2 cellular contexts compared by ENCODE assay signal in the genomic region with DNA sequence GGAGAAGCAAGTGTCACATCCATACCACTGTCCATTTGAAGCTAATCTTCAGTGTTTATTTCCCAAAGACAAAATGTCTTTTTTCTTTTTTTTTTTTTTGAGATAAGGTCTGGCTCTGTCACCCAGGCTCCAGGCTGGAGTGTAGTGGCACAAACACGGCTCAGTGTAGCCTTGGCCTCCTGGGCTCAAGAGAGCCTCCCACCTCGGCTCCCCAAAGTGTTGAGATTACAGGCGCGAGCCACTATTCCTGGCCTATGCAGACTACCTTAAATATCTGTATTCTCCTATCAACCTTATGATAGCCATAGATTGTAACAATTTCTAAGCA.
TF ChIP-seq lines count a peak whose summit lies in the region.

No MANE protein-coding gene starts in this region.

TF ChIP-seq in K562, 482 proteins besides CTCF, POLR2A, EP300 and RAD21:
- TF ChIP-seq CBFA2T2 (conservative IDR thresholded peaks at IDR 0.05): no peak
- TF ChIP-seq LEF1 (IDR thresholded peaks at IDR 0.05): 0 out of 2 replicates have a peak, but pooled peaks have one; percentile 1
- TF ChIP-seq C11orf30 (IDR thresholded peaks at IDR 0.05; ENCODE audit: low read depth): no peak
- no peak for TF ChIP-seq ADNP (tag; IDR thresholded peaks at IDR 0.05)
- TF ChIP-seq ELF2 (CRISPR knock-in tag; IDR thresholded peaks at IDR 0.05): no peak
- TF ChIP-seq MAFG (tag; conservative IDR thresholded peaks at IDR 0.05): no peak
- TF ChIP-seq ZC3H8 (IDR thresholded peaks at IDR 0.05): no peak
TF ChIP-seq in K562: peak in this region for 1.

TF ChIP-seq in HEK293T, 16 proteins besides CTCF, POLR2A, EP300 and RAD21:
- TF ChIP-seq, protein P1, sequence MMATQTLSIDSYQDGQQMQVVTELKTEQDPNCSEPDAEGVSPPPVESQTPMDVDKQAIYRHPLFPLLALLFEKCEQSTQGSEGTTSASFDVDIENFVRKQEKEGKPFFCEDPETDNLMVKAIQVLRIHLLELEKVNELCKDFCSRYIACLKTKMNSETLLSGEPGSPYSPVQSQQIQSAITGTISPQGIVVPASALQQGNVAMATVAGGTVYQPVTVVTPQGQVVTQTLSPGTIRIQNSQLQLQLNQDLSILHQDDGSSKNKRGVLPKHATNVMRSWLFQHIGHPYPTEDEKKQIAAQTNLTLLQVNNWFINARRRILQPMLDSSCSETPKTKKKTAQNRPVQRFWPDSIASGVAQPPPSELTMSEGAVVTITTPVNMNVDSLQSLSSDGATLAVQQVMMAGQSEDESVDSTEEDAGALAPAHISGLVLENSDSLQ (IDR thresholded peaks at IDR 0.05): no peak
- TF ChIP-seq ARNT (IDR thresholded peaks at IDR 0.05): no peak
- no peak for TF ChIP-seq FOXA1 (IDR thresholded peaks at IDR 0.05)
- no peak for TF ChIP-seq FOXK2 (IDR thresholded peaks at IDR 0.05)
- TF ChIP-seq HDGF (IDR thresholded peaks at IDR 0.05; ENCODE audit: borderline replicate concordance): no peak
- no peak for TF ChIP-seq FOXM1 (IDR thresholded peaks at IDR 0.05; ENCODE audit: borderline replicate concordance)
